Comparison of ENCODE assay signal across 21 cellular contexts in the genomic region with DNA sequence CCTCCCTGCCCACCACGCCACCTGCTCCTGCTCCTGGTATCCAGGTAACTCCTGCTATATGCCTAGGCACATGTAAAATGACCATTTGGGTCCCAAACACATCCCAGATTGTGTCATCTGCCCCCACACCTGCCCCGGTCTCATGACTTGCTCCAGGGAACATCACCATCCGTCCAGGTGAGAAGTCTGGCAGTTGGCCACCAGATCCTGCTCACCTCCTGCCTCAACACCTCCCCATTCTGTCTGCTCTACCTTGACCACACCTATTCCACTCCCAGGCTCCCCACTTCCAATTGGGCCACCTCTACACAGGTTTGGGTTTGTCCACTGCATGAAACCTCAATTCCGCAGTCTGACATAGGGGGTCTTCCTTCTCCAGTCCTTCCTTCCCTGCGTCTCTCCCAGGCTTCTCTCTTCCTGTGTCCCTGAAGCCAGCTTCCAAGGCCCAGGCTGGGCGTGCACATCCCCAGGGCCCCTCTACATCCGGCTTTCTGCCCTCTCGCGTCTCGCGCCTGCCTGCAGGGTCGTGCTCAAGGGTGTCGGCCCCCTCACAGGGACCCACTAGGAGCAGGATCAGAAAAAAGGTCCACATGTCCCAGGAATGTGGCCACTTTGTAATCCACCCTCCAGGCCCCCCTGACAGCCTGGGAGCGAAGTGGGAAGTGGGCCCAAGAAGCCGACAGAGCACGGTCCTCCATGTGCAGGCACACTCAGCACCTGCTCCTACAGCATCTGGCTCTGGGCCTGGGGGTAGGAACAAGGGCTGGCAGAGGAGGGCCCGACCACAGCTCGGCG. TPM values are rescaled to one million over a fixed set of nuclear protein-coding genes. Genes with fewer than 3 reads are reported as not detected.
DNase-seq lines count a peak whose midpoint lies in the region; ATAC-seq, FAIRE-seq and TF ChIP-seq lines count a peak whose summit lies in the region.
"Had no signal": no experiment of that assay in that cellular context is flagged by ENCODE, and none has a peak within 500 bp of the region (broad histone marks: within the 10 kb centered on the region; RNA-seq: fewer than 3 reads in every experiment).

No MANE protein-coding gene starts in this region.

- no peak overlapping the region for H4K91ac ChIP-seq in H1 (replicated peaks; ENCODE audit: insufficient read length, low read length)

- no peak overlapping the region for H3K9ac ChIP-seq in H1 (replicated peaks in 1 of 4; ENCODE audit: extremely low read depth in 1 of 4, low read depth in 3 of 4, low read length in 3 of 4)
- H3K9ac ChIP-seq in neural progenitor cell = peak overlapping the region; percentile 27
- H3K9ac ChIP-seq: BLaER1 had no signal

- TF ChIP-seq POLR2A in H1 (IDR thresholded peaks at IDR 0.05; ENCODE audit: control extremely low read depth in 1 of 2, low read depth in 2 of 2, low read length in 2 of 2) = no peak

- H3K23me2 ChIP-seq in H1 (ENCODE audit: low read depth, low read length) = no peaks in the 10 kb centered on the region

- H3K4me3 ChIP-seq in right atrium auricular region (no peak overlapping the region), H1 (ENCODE audit: extremely low read depth in 1 of 4, insufficient read depth in 2 of 4, low read depth in 3 of 4, low read length in 4 of 4) (no peak overlapping the region), neural progenitor cell (no peak overlapping the region)
- H3K4me3 ChIP-seq: BLaER1, HAP-1, K562 had no signal

- no peak overlapping the region for H3K4ac ChIP-seq in H1 (replicated peaks; ENCODE audit: insufficient read length, low read depth, low read length)

- H3K9me3 ChIP-seq in right atrium auricular region = no peaks in the 10 kb centered on the region
- H3K9me3 ChIP-seq in H1 (ENCODE audit: insufficient read depth in 2 of 2, low read depth in 1 of 2, low read length in 1 of 2) = no peaks in the 10 kb centered on the region
- H3K9me3 ChIP-seq in neural progenitor cell (ENCODE audit: low read depth) = no peaks in the 10 kb centered on the region
- H3K9me3 ChIP-seq: BLaER1, HAP-1 had no signal

- ATAC-seq in Right ventricle myocardium superior (ENCODE audit: poor library complexity) = no peak
- ATAC-seq in GM19324 (IDR thresholded peaks at IDR 0.05; ENCODE audit: low FRiP score, unreplicated experiment) = no peak
- no peak for ATAC-seq in HG03135 (IDR thresholded peaks at IDR 0.05; ENCODE audit: unreplicated experiment)
- ATAC-seq: K562 had no signal

- no peaks in the 10 kb centered on the region for H3K4me1 Mint-ChIP-seq in neural progenitor cell
- H3K4me1 Mint-ChIP-seq: CD4-positive, alpha-beta memory T cell had no signal

- no peaks in the 10 kb centered on the region for H3K36me3 Mint-ChIP-seq in neural progenitor cell
- H3K36me3 Mint-ChIP-seq: CD4-positive, alpha-beta memory T cell had no signal

- POLR2A ChIA-PET in H1 (lab: Charles Lee; ENCODE audit: partially characterized antibody) = interaction anchor here (1.7 kb wide), 1 partner anchor 8 kb away, joined by 6 read pairs; no protein-coding TSS in a partner anchor

- DNase-seq in Right ventricle myocardium superior (peak; percentile 32), right atrium auricular region (ENCODE audit: low spot score) (no peak), H1 (ENCODE audit: low read depth in 1 of 2, low spot score in 2 of 2) (no peak), neural progenitor cell (ENCODE audit: low spot score) (no peak)
- no peak for DNase-seq in stimulated activated CD4-positive, alpha-beta T cell treated with anti-CD3 and anti-CD28 coated beads, Interleukin-4, amount 100 ng/mL, for 24 hours
- DNase-seq: Calu3; CD4-positive, alpha-beta memory T cell; GF-D8; MV-4-11; NCI-H1417; NCI-H187; NCI-H526; NK-92 treated with Interleukin-12 subunit alpha and Interleukin-12 subunit beta, amount 100 ng/mL, for 24 hours; SW 1271 had no signal

- TF ChIP-seq EP300 in H1 (IDR thresholded peaks at IDR 0.05; ENCODE audit: borderline replicate concordance in 1 of 2, low read depth in 2 of 2, low read length in 2 of 2) = no peak

- H3K4me3 Mint-ChIP-seq in neural progenitor cell = peak overlapping the region; percentile 31
- H3K4me3 Mint-ChIP-seq: CD4-positive, alpha-beta memory T cell had no signal

- no peaks in the 10 kb centered on the region for H3F3A ChIP-seq in neural progenitor cell (ENCODE audit: low read depth)

- H3K4me2 ChIP-seq in H1 (ENCODE audit: insufficient read depth in 1 of 2, low read depth in 2 of 2, low read length in 2 of 2) (no peak overlapping the region), neural progenitor cell (no peak overlapping the region)
- H3K4me2 ChIP-seq: BLaER1 had no signal

- intact Hi-C loops in Right ventricle myocardium superior (cut with DNase I) = no loop called here

- H4K8ac ChIP-seq in H1 (ENCODE audit: extremely low read depth, insufficient read depth, low read length) = peak overlapping the region; percentile 21; the same call in 1 of the 2 replicates

- H3K27me3 ChIP-seq in right atrium auricular region = no peaks in the 10 kb centered on the region
- no peaks in the 10 kb centered on the region for H3K27me3 ChIP-seq in H1 (replicated peaks in 1 of 4; ENCODE audit: control insufficient read depth in 3 of 4, extremely low read depth in 1 of 4, insufficient read depth in 3 of 4, low read length in 3 of 4)
- peaks cover 5% of the 10 kb centered on the region for H3K27me3 ChIP-seq in neural progenitor cell
- H3K27me3 ChIP-seq: BLaER1 had no signal

- H4K20me1 ChIP-seq in H1 (replicated peaks in 1 of 2; ENCODE audit: control insufficient read depth in 1 of 2, insufficient read depth in 2 of 2, low read length in 2 of 2) (no peaks in the 10 kb centered on the region), neural progenitor cell (ENCODE audit: low read depth) (no peaks in the 10 kb centered on the region)

- CTCF ChIA-PET in H1 (lab: Charles Lee; ENCODE audit: partially characterized antibody) = interaction anchor here (1.1 kb wide), 1 partner anchor 19 kb away, joined by 3 read pairs; no protein-coding TSS in a partner anchor

- H3K36me3 ChIP-seq in right atrium auricular region (no peaks in the 10 kb centered on the region), H1 (ENCODE audit: control insufficient read depth in 2 of 4, insufficient read depth in 4 of 4, low read length in 3 of 4) (no peaks in the 10 kb centered on the region; a peak in 1 of 8 replicates), neural progenitor cell (no peaks in the 10 kb centered on the region)
- H3K36me3 ChIP-seq: HAP-1 had no signal

- no peak overlapping the region for H2AK5ac ChIP-seq in H1 (ENCODE audit: low read depth, low read length)

- H4K5ac ChIP-seq in H1 (ENCODE audit: insufficient read length, low read depth, low read length) = no peak overlapping the region

- H2AFZ ChIP-seq in H1 (ENCODE audit: low read length) = no peak overlapping the region
- H2AFZ ChIP-seq in neural progenitor cell (replicated peaks) = no peak overlapping the region

- peaks cover 0 to 2% of the 10 kb centered on the region in 2 experiments; a peak in 1 of 4 replicates for H3K79me2 ChIP-seq in H1 (ENCODE audit: control insufficient read depth in 1 of 2, insufficient read depth in 2 of 2, low read length in 2 of 2)
- no peaks in the 10 kb centered on the region for H3K79me2 ChIP-seq in neural progenitor cell (ENCODE audit: low read depth)

- no peak overlapping the region for H3K23ac ChIP-seq in H1 (ENCODE audit: insufficient read length)

- peaks cover 3% of the 10 kb centered on the region for H3K27me3 Mint-ChIP-seq in neural progenitor cell (ENCODE audit: insufficient read depth, low read depth)
- H3K27me3 Mint-ChIP-seq: CD4-positive, alpha-beta memory T cell had no signal

- no peaks in the 10 kb centered on the region for H3K79me1 ChIP-seq in H1 (ENCODE audit: low read depth, low read length)

- H2BK15ac ChIP-seq in H1 (ENCODE audit: low read length) = no peak overlapping the region

- H2BK20ac ChIP-seq in H1 (ENCODE audit: low read length) = no peak overlapping the region

- H3K56ac ChIP-seq in H1 (replicated peaks; ENCODE audit: insufficient read length, low read depth, low read length) = no peak overlapping the region

- H2BK5ac ChIP-seq in H1 (ENCODE audit: low read depth, low read length) = no peak overlapping the region

- TF ChIP-seq RAD21 in H1 (IDR thresholded peaks at IDR 0.05 in 1 of 2, conservative IDR thresholded peaks at IDR 0.05 in 1 of 2; ENCODE audit: low read depth in 2 of 2, low read length in 2 of 2) = no peak

- H3K27ac ChIP-seq in right atrium auricular region = no peak overlapping the region
- no peak overlapping the region for H3K27ac ChIP-seq in H1 (ENCODE audit: low read depth, low read length)
- no peak overlapping the region for H3K27ac ChIP-seq in neural progenitor cell
- H3K27ac ChIP-seq: BLaER1 had no signal

- FAIRE-seq in H1 (lab: Jason Lieb, UNC) = no peak
- FAIRE-seq: K562, RCC 7860 had no signal

- H2BK120ac ChIP-seq in H1 (replicated peaks; ENCODE audit: low read depth, low read length) = no peak overlapping the region

- 90% methylated on average over 19 of the region's 19 CpGs; no CpG with 5 or more reads in 1 of the 2 experiments for WGBS in H1 (ENCODE audit: extremely low coverage in 1 of 2, insufficient coverage in 1 of 2, insufficient read length in 1 of 2, insufficient replicate concordance in 2 of 2, low coverage in 1 of 2, low lambda C conversion rate in 2 of 2, missing lambda C conversion rate in 1 of 2), 2 experiments

- no peaks in the 10 kb centered on the region for H3K9me3 Mint-ChIP-seq in neural progenitor cell
- H3K9me3 Mint-ChIP-seq: CD4-positive, alpha-beta memory T cell had no signal

- H3K18ac ChIP-seq in H1 (ENCODE audit: extremely low read depth, low read length) = no peak overlapping the region

- no peak overlapping the region for H2BK12ac ChIP-seq in H1 (ENCODE audit: low read depth, low read length)

- H3K27ac Mint-ChIP-seq in neural progenitor cell = peak overlapping the region; percentile 65

- H3K14ac ChIP-seq in H1 (ENCODE audit: insufficient read length) = no peak overlapping the region

- TF ChIP-seq CTCF in right atrium auricular region (IDR thresholded peaks at IDR 0.05) (no peak), H1 (IDR thresholded peaks at IDR 0.05; ENCODE audit: control extremely low read depth in 1 of 3, insufficient read depth in 1 of 3, low read depth in 1 of 3, low read length in 3 of 3) (no peak), neural progenitor cell (IDR thresholded peaks at IDR 0.05) (no peak)

- H3K4me1 ChIP-seq in right atrium auricular region (no peaks in the 10 kb centered on the region), H1 (replicated peaks in 1 of 4; ENCODE audit: control insufficient read depth in 3 of 4, insufficient read depth in 4 of 4, low read length in 3 of 4) (peaks cover 0 to 2% (median 0%) of the 10 kb centered on the region in 4 experiments; a peak in 1 of 7 replicates), neural progenitor cell (no peaks in the 10 kb centered on the region)
- H3K4me1 ChIP-seq: HAP-1 had no signal

RNA-seq across cellular contexts. Expression of a gene that starts 13.1 kb away (rescaled TPM):
- total RNA-seq in Right ventricle myocardium superior (41.3 TPM), right atrium auricular region (10 to 100 TPM; 57.6 to 64.7 TPM), neural progenitor cell (ENCODE audit: low replicate concordance) (73.4 and 87.6 TPM in 2 replicates)
- total RNA-seq in H1 (2021; fragmentation: NEBNext Ultra II Directional; extraction: Animal tissue kit (Norgen Biotek cat#: 25700)) = 75.3 and 82.9 TPM in 2 replicates
- 54.1 and 66.8 TPM in 2 replicates for polyA plus RNA-seq in H1 (2011; rRNA removed)
- 48.6 TPM for polyA plus RNA-seq in H1 (2011; cell fraction: cytosol; rRNA removed)
- polyA plus RNA-seq in H1 (2011; cell fraction: nucleus; rRNA removed) = 21.9 TPM
- 45.3 to 54.2 TPM (median 47.7 TPM) in 4 replicates for polyA plus RNA-seq in H1 (2012, experiment 1 of 2)
- polyA plus RNA-seq in H1 (2012, experiment 2 of 2) = 35.5 TPM
- 79.4 TPM for polyA plus RNA-seq in H1 (2013, experiment 1 of 2)
- 94.5 TPM for polyA plus RNA-seq in H1 (2013, experiment 2 of 2)
- polyA minus RNA-seq in H1 (2011; rRNA and poly(A)+ RNA removed) = 57.5 and 65.0 TPM in 2 replicates
- polyA minus RNA-seq in H1 (2011; cell fraction: cytosol; rRNA and poly(A)+ RNA removed) = 36.8 TPM
- 25.1 TPM for polyA minus RNA-seq in H1 (2011; cell fraction: nucleus; rRNA and poly(A)+ RNA removed)

RNA-seq across cellular contexts. Expression of a gene that starts 49.3 kb away (rescaled TPM):
- 8.1 TPM for total RNA-seq in Right ventricle myocardium superior
- total RNA-seq in right atrium auricular region = 1 to 10 TPM; 5.7 to 9.4 TPM
- 22.1 and 27.0 TPM in 2 replicates for total RNA-seq in H1 (2021; fragmentation: NEBNext Ultra II Directional; extraction: Animal tissue kit (Norgen Biotek cat#: 25700))
- polyA plus RNA-seq in H1 (2011; rRNA removed) = 39.6 and 43.3 TPM in 2 replicates
- 26.5 TPM for polyA plus RNA-seq in H1 (2011; cell fraction: cytosol; rRNA removed)
- 48.0 TPM for polyA plus RNA-seq in H1 (2011; cell fraction: nucleus; rRNA removed)
- 22.5 to 29.8 TPM (median 25.0 TPM) in 4 replicates for polyA plus RNA-seq in H1 (2012, experiment 1 of 2)
- polyA plus RNA-seq in H1 (2012, experiment 2 of 2) = 26.1 TPM
- 27.5 TPM for polyA plus RNA-seq in H1 (2013, experiment 1 of 2)
- polyA plus RNA-seq in H1 (2013, experiment 2 of 2) = 25.2 TPM
- polyA minus RNA-seq in H1 (2011; rRNA and poly(A)+ RNA removed) = 70.6 and 75.3 TPM in 2 replicates
- 28.5 TPM for polyA minus RNA-seq in H1 (2011; cell fraction: cytosol; rRNA and poly(A)+ RNA removed)
- 69.8 TPM for polyA minus RNA-seq in H1 (2011; cell fraction: nucleus; rRNA and poly(A)+ RNA removed)
- 28.0 and 36.1 TPM in 2 replicates for total RNA-seq in neural progenitor cell (ENCODE audit: low replicate concordance)

RNA-seq across cellular contexts. Expression of a gene that starts 54.2 kb away (rescaled TPM):
- not detected for total RNA-seq in Right ventricle myocardium superior
- total RNA-seq in right atrium auricular region = under 1 TPM in 1 of 2 donors, not detected in 1; 0.28 TPM
- total RNA-seq in H1 (2021; fragmentation: NEBNext Ultra II Directional; extraction: Animal tissue kit (Norgen Biotek cat#: 25700)) = 1.0 and 1.3 TPM in 2 replicates
- polyA plus RNA-seq in H1 (2011; rRNA removed) = 0.80 and 1.5 TPM in 2 replicates
- polyA plus RNA-seq in H1 (2011; cell fraction: cytosol; rRNA removed) = 1.2 TPM
- polyA plus RNA-seq in H1 (2011; cell fraction: nucleus; rRNA removed) = 4.7 TPM
- polyA plus RNA-seq in H1 (2012, experiment 1 of 2) = 0.54 to 1.5 TPM (median 0.94 TPM) in 4 replicates
- 0.38 TPM for polyA plus RNA-seq in H1 (2012, experiment 2 of 2)
- polyA plus RNA-seq in H1 (2013, experiment 1 of 2) = 0.67 TPM
- 0.64 TPM for polyA plus RNA-seq in H1 (2013, experiment 2 of 2)
- polyA minus RNA-seq in H1 (2011; rRNA and poly(A)+ RNA removed) = 1.0 and 1.7 TPM in 2 replicates
- 2.3 TPM for polyA minus RNA-seq in H1 (2011; cell fraction: cytosol; rRNA and poly(A)+ RNA removed)
- polyA minus RNA-seq in H1 (2011; cell fraction: nucleus; rRNA and poly(A)+ RNA removed) = 4.9 TPM
- total RNA-seq in neural progenitor cell (ENCODE audit: low replicate concordance) = 0.31 TPM in 1 of 2 replicates, not detected in the other
- total RNA-seq: A673, K562 had no signal
- polyA plus RNA-seq: K562 had no signal
